20 cellular contexts compared by ENCODE assay signal in the genomic region with DNA sequence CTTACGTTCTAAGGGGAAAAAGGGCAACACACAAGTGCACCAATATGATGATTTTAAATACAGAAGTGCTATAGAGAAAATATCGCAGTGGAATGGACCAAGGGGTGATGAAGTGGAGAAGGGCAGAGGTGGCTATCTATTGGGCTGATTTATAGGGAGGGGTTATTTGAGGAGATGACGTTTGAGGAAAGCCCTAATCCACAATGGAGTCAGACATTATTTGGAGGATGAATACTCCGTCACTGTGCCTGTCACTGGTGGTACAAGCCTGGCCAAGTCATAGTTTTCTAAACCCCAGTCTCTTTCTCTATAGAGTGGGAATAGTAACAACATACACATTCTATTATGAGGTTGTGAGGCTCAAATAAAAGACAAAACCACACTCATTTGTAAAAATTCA. TPM values are rescaled to one million over a fixed set of nuclear protein-coding genes. Genes with fewer than 3 reads are reported as not detected.
A peak's percentile ranks its signal among the peaks of the same experiment; 100 is the strongest.
DNase-seq lines count a peak whose midpoint lies in the region; ATAC-seq and TF ChIP-seq lines count a peak whose summit lies in the region.
"Had no signal": no experiment of that assay in that cellular context is flagged by ENCODE, and none has a peak within 500 bp of the region (broad histone marks: within the 10 kb centered on the region; RNA-seq: fewer than 3 reads in every experiment).

No MANE protein-coding gene starts in this region.

- no peaks in the 10 kb centered on the region for H3K27me3 ChIP-seq in IMR-90 (ENCODE audit: control insufficient read depth, insufficient read depth, low read length)
- no peaks in the 10 kb centered on the region for H3K27me3 ChIP-seq in mucosa of rectum (ENCODE audit: control insufficient read depth in 2 of 2, insufficient read depth in 2 of 2, low read length in 2 of 2)
- no peaks in the 10 kb centered on the region for H3K27me3 ChIP-seq in thoracic aorta (replicated peaks; ENCODE audit: insufficient read depth)
- no peaks in the 10 kb centered on the region for H3K27me3 ChIP-seq in SK-N-SH (ENCODE audit: insufficient read depth)
- H3K27me3 ChIP-seq: thyroid gland had no signal

- 0 out of 2 replicates have a peak, but pooled peaks cover 3% of the 10 kb centered on the region for H3K9me1 ChIP-seq in IMR-90 (ENCODE audit: insufficient read depth, low read length)

- no peaks in the 10 kb centered on the region for H3K27me3 Mint-ChIP-seq in activated B cell treated with CpG ODN at 0.5 μM for 24 hours
- H3K27me3 Mint-ChIP-seq: activated naive CD4-positive, alpha-beta T cell treated with anti-CD3 and anti-CD28 coated beads, Interleukin-2, amount 10 ng/mL, durations not matched to agents 7 days and 5 days; natural killer cell treated with Interleukin-12 subunit alpha and Interleukin-12 subunit beta and Interleukin-15 and Interleukin-18, amount 100 ng/mL, for 72 hours had no signal

- H3K4ac ChIP-seq in IMR-90 (ENCODE audit: low read depth, low read length) = no peak overlapping the region

- no peak overlapping the region for H3K18ac ChIP-seq in IMR-90 (ENCODE audit: low read depth, low read length)

- H2AK5ac ChIP-seq in IMR-90 (ENCODE audit: low read depth, low read length) = no peak overlapping the region

- dilution Hi-C loops in IMR-90 (cut with HindIII; ENCODE audit: low sequenced_read_pairs, unreplicated experiment) = no loop called here

- POLR2A ChIA-PET in IMR-90 (lab: Charles Lee; ENCODE audit: unreplicated experiment) (no interaction called here), activated B cell treated with CpG ODN at 0.5 μM for 24 hours (lab: Charles Lee) (interaction anchor here (0.5 to 17.9 kb wide), 5 partner anchors 9 to 102 kb away, joined by 3 to 229 read pairs (median 15); a partner anchor contains a TSS), SK-N-SH (lab: Yijun Ruan, JAX) (no interaction called here)

- H3K27ac Mint-ChIP-seq in activated B cell treated with CpG ODN at 0.5 μM for 24 hours = peak overlapping the region; percentile 87
- H3K27ac Mint-ChIP-seq: activated naive CD4-positive, alpha-beta T cell treated with anti-CD3 and anti-CD28 coated beads, Interleukin-2, amount 10 ng/mL, durations not matched to agents 7 days and 5 days; natural killer cell treated with Interleukin-12 subunit alpha and Interleukin-12 subunit beta and Interleukin-15 and Interleukin-18, amount 100 ng/mL, for 72 hours; T-helper 2 cell treated with Interferon-gamma antibody and Interleukin-4, amounts not matched to agents 5 μg/mL and 100 μg/mL, for 36 hours; WTC11 had no signal

- no peak for DNase-seq in IMR-90
- no peak for DNase-seq in activated B cell treated with CpG ODN at 0.5 μM for 24 hours
- DNase-seq in thoracic aorta (ENCODE audit: low spot score) = no peak
- DNase-seq in NCI-H2081 treated with DMSO at 0.1 percent for 48 hours (lab: John Stamatoyannopoulos, UW) = no peak
- DNase-seq in SK-N-SH = no peak
- DNase-seq in activated CD4-positive, alpha-beta T cell treated with anti-CD3 and anti-CD28 coated beads for 1 hour = no peak
- DNase-seq: activated CD8-positive, alpha-beta T cell treated with anti-CD3 and anti-CD28 coated beads for 36 hours; activated naive CD4-positive, alpha-beta T cell treated with anti-CD3 and anti-CD28 coated beads, Interleukin-2, amount 10 ng/mL, durations not matched to agents 7 days and 5 days; activated T-cell treated with anti-CD3 and anti-CD28 coated beads, Interleukin-2, amount 50 U/mL, for 48 hours; AML-193; mesenchymal stem cell; NCI-H1417 treated with DMSO at 0.1 percent for 48 hours; NCI-H69; thyroid gland had no signal

- no peak for TF ChIP-seq RAD21 in IMR-90 (IDR thresholded peaks at IDR 0.05; ENCODE audit: low read length)
- no peak for TF ChIP-seq RAD21 in SK-N-SH (IDR thresholded peaks at IDR 0.05; ENCODE audit: low read length)

- no peak overlapping the region for H4K91ac ChIP-seq in IMR-90 (ENCODE audit: insufficient read depth, low read depth, low read length)

- CTCF ChIA-PET in IMR-90 (lab: Yijun Ruan, JAX) = no interaction called here
- CTCF ChIA-PET in activated B cell treated with CpG ODN at 0.5 μM for 24 hours (lab: Charles Lee) = interaction anchor here (1.6 to 2.1 kb wide), 3 partner anchors 15 to 105 kb away, joined by 5 to 6 read pairs (median 5); no protein-coding TSS in a partner anchor
- CTCF ChIA-PET in SK-N-SH (lab: Yijun Ruan, JAX) = interaction anchor here (1.1 to 1.3 kb wide), 2 partner anchors 25 to 74 kb away, joined by 3 read pairs; no protein-coding TSS in a partner anchor

- TF ChIP-seq POLR2A in IMR-90 (IDR thresholded peaks at IDR 0.05; ENCODE audit: low read depth, low read length) = no peak

- H3K27ac ChIP-seq in IMR-90 (ENCODE audit: insufficient read depth, low read length) = no peak overlapping the region
- peak overlapping the region; percentile 27 to 61 for H3K27ac ChIP-seq in mucosa of rectum (ENCODE audit: low read depth in 2 of 2, low read length in 2 of 2)
- H3K27ac ChIP-seq in thoracic aorta = peak overlapping the region; percentile 76 to 84
- no peak overlapping the region for H3K27ac ChIP-seq in SK-N-SH (ENCODE audit: low read depth in 2 of 2, low read length in 1 of 2)
- H3K27ac ChIP-seq: SK-N-MC had no signal

- no CpG with 5 or more reads among the region's 4 CpGs for WGBS in IMR-90 (ENCODE audit: extremely low coverage in 2 of 2, insufficient read length in 1 of 2), 2 experiments
- 94% methylated on average over 4 of the region's 4 CpGs for WGBS in SK-N-SH (ENCODE audit: low lambda C conversion rate)

- H3K4me1 ChIP-seq in IMR-90 (ENCODE audit: control insufficient read depth, insufficient read depth, low read length) = peaks cover 5% of the 10 kb centered on the region
- H3K4me1 ChIP-seq in mucosa of rectum (ENCODE audit: control insufficient read depth in 2 of 2, insufficient read depth in 2 of 2, low read length in 2 of 2) = peaks cover 4 to 5% of the 10 kb centered on the region in 2 donors
- H3K4me1 ChIP-seq in thoracic aorta (ENCODE audit: control insufficient read depth in 1 of 2, low read depth in 2 of 2) = peaks cover 41 to 89% of the 10 kb centered on the region in 2 donors
- no peaks in the 10 kb centered on the region; a peak in 1 of 4 replicates for H3K4me1 ChIP-seq in SK-N-SH (ENCODE audit: control insufficient read depth in 1 of 2, insufficient read depth in 2 of 2, low read depth in 1 of 2, low read length in 1 of 2)

- no peak overlapping the region for H2AK9ac ChIP-seq in IMR-90 (replicated peaks; ENCODE audit: low read depth, low read length, poor library complexity)

- no peaks in the 10 kb centered on the region for H3K36me3 ChIP-seq in IMR-90 (ENCODE audit: control insufficient read depth, insufficient read depth, low read length)
- no peaks in the 10 kb centered on the region for H3K36me3 ChIP-seq in mucosa of rectum (ENCODE audit: control insufficient read depth in 2 of 2, insufficient read depth in 2 of 2, low read length in 2 of 2)
- no peaks in the 10 kb centered on the region for H3K36me3 ChIP-seq in thoracic aorta
- H3K36me3 ChIP-seq in SK-N-SH (replicated peaks in 1 of 2; ENCODE audit: control insufficient read depth in 1 of 2, insufficient read depth in 2 of 2, low read length in 1 of 2) = no peaks in the 10 kb centered on the region
- H3K36me3 ChIP-seq: thyroid gland had no signal

- no peaks in the 10 kb centered on the region for H3K9me3 ChIP-seq in IMR-90 (ENCODE audit: control insufficient read depth, insufficient read depth, low read length)
- no peaks in the 10 kb centered on the region for H3K9me3 ChIP-seq in mucosa of rectum (ENCODE audit: control insufficient read depth in 2 of 2, low read length in 2 of 2)
- H3K9me3 ChIP-seq in thoracic aorta = no peaks in the 10 kb centered on the region
- no peaks in the 10 kb centered on the region for H3K9me3 ChIP-seq in SK-N-SH
- H3K9me3 ChIP-seq: thyroid gland had no signal

- peak overlapping the region; percentile 60 for H3K4me3 Mint-ChIP-seq in activated B cell treated with CpG ODN at 0.5 μM for 24 hours
- H3K4me3 Mint-ChIP-seq: activated CD8-positive, alpha-beta T cell treated with anti-CD3 and anti-CD28 coated beads for 36 hours; activated naive CD4-positive, alpha-beta T cell treated with anti-CD3 and anti-CD28 coated beads, Interleukin-2, amount 10 ng/mL, durations not matched to agents 7 days and 5 days; natural killer cell treated with Interleukin-12 subunit alpha and Interleukin-12 subunit beta and Interleukin-15 and Interleukin-18, amount 100 ng/mL, for 72 hours; T-helper 2 cell treated with Interferon-gamma antibody and Interleukin-4, amounts not matched to agents 5 μg/mL and 100 μg/mL, for 36 hours; WTC11 had no signal

- no peaks in the 10 kb centered on the region for H3K9me2 ChIP-seq in SK-N-SH

- H3K4me3 ChIP-seq in IMR-90 (ENCODE audit: insufficient read depth, low read depth, low read length) = no peak overlapping the region
- no peak overlapping the region for H3K4me3 ChIP-seq in mucosa of rectum (ENCODE audit: low read length in 2 of 2)
- no peak overlapping the region for H3K4me3 ChIP-seq in thoracic aorta
- no peak overlapping the region for H3K4me3 ChIP-seq in SK-N-SH (ENCODE audit: low read depth in 2 of 2, low read length in 1 of 2)
- H3K4me3 ChIP-seq: SK-N-MC, thyroid gland had no signal

- TF ChIP-seq CTCF in IMR-90 (conservative IDR thresholded peaks at IDR 0.05; ENCODE audit: low read depth, low read length) (no peak), activated B cell treated with CpG ODN at 0.5 μM for 24 hours (IDR thresholded peaks at IDR 0.05) (no peak), thoracic aorta (IDR thresholded peaks at IDR 0.05) (no peak), SK-N-SH (IDR thresholded peaks at IDR 0.05) (no peak)

- H3K9ac ChIP-seq in IMR-90 (ENCODE audit: low read depth, low read length) (no peak overlapping the region), mucosa of rectum (ENCODE audit: low read depth in 1 of 2, low read length in 2 of 2) (no peak overlapping the region), SK-N-SH (no peak overlapping the region)

- TF ChIP-seq EP300 in SK-N-SH (IDR thresholded peaks at IDR 0.05; ENCODE audit: borderline replicate concordance in 1 of 2, low read depth in 1 of 2, low read length in 1 of 2) = no peak

- H3K4me1 Mint-ChIP-seq in activated B cell treated with CpG ODN at 0.5 μM for 24 hours = peaks cover 78% of the 10 kb centered on the region

- 0 out of 4 replicates have a peak, but pooled peaks cover 0 to 4% of the 10 kb centered on the region in 2 experiments for H3K79me1 ChIP-seq in IMR-90 (ENCODE audit: low read depth in 1 of 2, low read length in 2 of 2)

- no peaks in the 10 kb centered on the region for H3F3A ChIP-seq in SK-N-SH (replicated peaks; ENCODE audit: insufficient read depth)

- no peak overlapping the region for H2BK20ac ChIP-seq in IMR-90 (ENCODE audit: low read depth, low read length)

- no peaks in the 10 kb centered on the region for H3K79me2 ChIP-seq in SK-N-SH (ENCODE audit: insufficient read depth)

- intact Hi-C loops in IMR-90 (cut with micrococcal nuclease) (loop anchor here (5.0 kb wide), 1 partner anchor 1197 kb away; no protein-coding TSS in a partner anchor), activated B cell treated with CpG ODN at 0.5 μM for 24 hours (cut with micrococcal nuclease) (no loop called here)

- no peak overlapping the region for H2BK15ac ChIP-seq in IMR-90 (ENCODE audit: low read depth, low read length)

- no peaks in the 10 kb centered on the region for H4K20me1 ChIP-seq in IMR-90 (ENCODE audit: insufficient read depth, low read length)
- no peaks in the 10 kb centered on the region for H4K20me1 ChIP-seq in SK-N-SH (ENCODE audit: insufficient read depth)

- ATAC-seq in IMR-90 (ENCODE audit: low read depth) (no peak), activated B cell treated with CpG ODN at 0.5 μM for 24 hours (ENCODE audit: low read depth) (no peak), thoracic aorta (ENCODE audit: insufficient number of reproducible peaks, low FRiP score, low read depth) (no peak)
- ATAC-seq: activated CD8-positive, alpha-beta T cell treated with anti-CD3 and anti-CD28 coated beads for 36 hours; natural killer cell treated with Interleukin-12 subunit alpha and Interleukin-12 subunit beta and Interleukin-15 and Interleukin-18, amount 100 ng/mL, for 72 hours; WTC11 had no signal

- H4K5ac ChIP-seq in IMR-90 (ENCODE audit: low read depth, low read length) = no peak overlapping the region

- no peak overlapping the region for H3K23ac ChIP-seq in IMR-90 (ENCODE audit: low read depth, low read length)

- H4K8ac ChIP-seq in IMR-90 (ENCODE audit: low read depth in 2 of 2, low read length in 2 of 2) = no peak overlapping the region

- H3K56ac ChIP-seq in IMR-90 (ENCODE audit: extremely low read depth, insufficient read depth, low read length) = no peak overlapping the region

- in situ Hi-C loops in IMR-90 (cut with MboI; ENCODE audit: low sequenced_read_pairs) = no loop called here

- H2BK5ac ChIP-seq in IMR-90 (ENCODE audit: low read depth, low read length, poor library complexity, severe bottlenecking) = no peak overlapping the region

- H2AFZ ChIP-seq in IMR-90 (replicated peaks; ENCODE audit: low read length, poor library complexity) (no peak overlapping the region), SK-N-SH (ENCODE audit: low read depth) (no peak overlapping the region)

- BruUV-seq in IMR-90 (replicated peaks; lab: Mats Ljungman, UMichigan) = no TSS peak

- H3K4me2 ChIP-seq in IMR-90 (ENCODE audit: low read depth, low read length) (no peak overlapping the region), SK-N-SH (no peak overlapping the region)

- peaks cover 30% of the 10 kb centered on the region for H3K36me3 Mint-ChIP-seq in activated B cell treated with CpG ODN at 0.5 μM for 24 hours (ENCODE audit: low read depth)
- H3K36me3 Mint-ChIP-seq: activated naive CD4-positive, alpha-beta T cell treated with anti-CD3 and anti-CD28 coated beads, Interleukin-2, amount 10 ng/mL, durations not matched to agents 7 days and 5 days; natural killer cell treated with Interleukin-12 subunit alpha and Interleukin-12 subunit beta and Interleukin-15 and Interleukin-18, amount 100 ng/mL, for 72 hours; WTC11 had no signal

- H3K14ac ChIP-seq in IMR-90 (replicated peaks; ENCODE audit: low read depth, low read length) = 0 out of 2 replicates have a peak overlapping the region, but pooled peaks have one; percentile 25

- H3K9me3 Mint-ChIP-seq in activated B cell treated with CpG ODN at 0.5 μM for 24 hours = no peaks in the 10 kb centered on the region
- H3K9me3 Mint-ChIP-seq: activated CD8-positive, alpha-beta T cell treated with anti-CD3 and anti-CD28 coated beads for 36 hours; activated naive CD4-positive, alpha-beta T cell treated with anti-CD3 and anti-CD28 coated beads, Interleukin-2, amount 10 ng/mL, durations not matched to agents 7 days and 5 days; natural killer cell treated with Interleukin-12 subunit alpha and Interleukin-12 subunit beta and Interleukin-15 and Interleukin-18, amount 100 ng/mL, for 72 hours; T-helper 2 cell treated with Interferon-gamma antibody and Interleukin-4, amounts not matched to agents 5 μg/mL and 100 μg/mL, for 36 hours; WTC11 had no signal

- H2BK120ac ChIP-seq in IMR-90 (ENCODE audit: low read depth, low read length) = no peak overlapping the region

RNA-seq across cellular contexts. Expression of a gene that starts 48.5 kb away (rescaled TPM):
- total RNA-seq in IMR-90 (2012; rRNA removed) (6.8 and 9.4 TPM in 2 replicates), activated B cell treated with CpG ODN at 0.5 μM for 24 hours (348 and 359 TPM in 2 replicates), thoracic aorta (100 to 1,000 TPM in 1 of 2 donors, 10 to 100 TPM in 1; 94.0 to 104 TPM)
- polyA plus RNA-seq in IMR-90 (2012; rRNA removed) (1.4 and 1.5 TPM in 2 replicates), SK-N-SH (2012; rRNA removed) (0.93 and 1.2 TPM in 2 replicates)
- 0.88 and 0.95 TPM in 2 replicates for polyA plus RNA-seq in IMR-90 (2012; cell fraction: cytosol; rRNA removed)
- polyA plus RNA-seq in IMR-90 (2012; cell fraction: nucleus; rRNA removed; ENCODE audit: low replicate concordance) = 0.86 and 1.2 TPM in 2 replicates
- polyA plus RNA-seq in SK-N-SH (2012; cell fraction: cytosol; rRNA removed) = 1.4 and 1.6 TPM in 2 replicates
- 1.0 and 1.2 TPM in 2 replicates for polyA plus RNA-seq in SK-N-SH (2012; cell fraction: nucleus; rRNA removed)
- total RNA-seq: G401 had no signal

Comparison
In these comparisons a context has a peak if more than half of its experiments do, and no peak if none do; other contexts are left out.
1. H3K27ac ChIP-seq: peak in mucosa of rectum (2 of 2) and thoracic aorta (2 of 2); none in IMR-90 (single experiment) and SK-N-SH (0 of 2).